22 cellular contexts compared by ENCODE assay signal in genomic region chr5:41832430-41832829, GRCh38. TPM values are rescaled to one million over a fixed set of nuclear protein-coding genes. Genes with fewer than 3 reads are reported as not detected.
DNase-seq lines count a peak whose midpoint lies in the region; ATAC-seq and TF ChIP-seq lines count a peak whose summit lies in the region.
"Had no signal": no experiment of that assay in that cellular context is flagged by ENCODE, and none has a peak within 500 bp of the region (broad histone marks: within the 10 kb centered on the region; RNA-seq: fewer than 3 reads in every experiment).

No MANE protein-coding gene starts in this region.

- DNase-seq in AG09319 (ENCODE audit: extremely low read depth, low read depth), result peak; percentile 12
- DNase-seq in T-helper 17 cell, result no peak
- DNase-seq in endothelial cell (ENCODE audit: low spot score), result no peak
- peak; percentile 34 for DNase-seq in renal cortical epithelial cell (ENCODE audit: low read depth)
- no peak for DNase-seq in cerebellar nuclear complex (lab: John Stamatoyannopoulos, UW)
- no peak for DNase-seq in DMS53 treated with DMSO at 0.1 percent for 48 hours (lab: John Stamatoyannopoulos, UW; ENCODE audit: unreplicated experiment)
- DNase-seq in posterior vena cava (ENCODE audit: low spot score), result no peak
- DNase-seq: DMS53, EL, GM23248, Karpas-422, MV-4-11, NCI-H1105 treated with DMSO at 0.1 percent for 48 hours, NCI-H1694, NCI-H2081, NCI-H2171, NCI-H446 treated with DMSO at 0.1 percent for 48 hours, NCI-H526 treated with DMSO at 0.1 percent for 48 hours, PC-3, RPMI8226, SHP77 treated with DMSO at 0.1 percent for 48 hours had no signal

- peak overlapping the region; percentile 27 for H3K27ac Mint-ChIP-seq in T-helper 17 cell
- peak overlapping the region; percentile 97 for H3K27ac Mint-ChIP-seq in endothelial cell (ENCODE audit: unreplicated experiment)

- H3K27me3 Mint-ChIP-seq in T-helper 17 cell, result no peaks in the 10 kb centered on the region
- peaks cover 4% of the 10 kb centered on the region for H3K27me3 Mint-ChIP-seq in endothelial cell (ENCODE audit: unreplicated experiment)

- H3K9me3 Mint-ChIP-seq in endothelial cell (ENCODE audit: unreplicated experiment), result no peaks in the 10 kb centered on the region

- intact Hi-C loops in posterior vena cava (cut with DNase I), result loop anchor here in 1 of 2 donors (10.0 kb wide), 2 partner anchors 558 to 928 kb away; partner anchors contain the start of gene C7

- H3K4me3 Mint-ChIP-seq in T-helper 17 cell, result no peak overlapping the region
- H3K4me3 Mint-ChIP-seq in endothelial cell (ENCODE audit: unreplicated experiment), result no peak overlapping the region

- H3K36me3 Mint-ChIP-seq in T-helper 17 cell (ENCODE audit: low read depth) (peaks cover 21% of the 10 kb centered on the region), endothelial cell (ENCODE audit: low read depth, unreplicated experiment) (no peaks in the 10 kb centered on the region)

- no peaks in the 10 kb centered on the region for H3K9me3 ChIP-seq in T-helper 17 cell (ENCODE audit: control insufficient read depth, low read length, poor library complexity, severe bottlenecking)
- H3K9me3 ChIP-seq: HAP-1 had no signal

- no peak for ATAC-seq in T-helper 17 cell
- ATAC-seq: PC-3 had no signal

- H3K4me1 Mint-ChIP-seq in T-helper 17 cell (peaks cover 31% of the 10 kb centered on the region), endothelial cell (ENCODE audit: unreplicated experiment) (peaks cover 33% of the 10 kb centered on the region)

- no peak for TF ChIP-seq CTCF in AG09319 (IDR thresholded peaks at IDR 0.05; ENCODE audit: low read depth, low read length)
- TF ChIP-seq CTCF in endothelial cell (IDR thresholded peaks at IDR 0.05; ENCODE audit: unreplicated experiment), result no peak

RNA-seq across cellular contexts. Expression of gene OXCT1, which starts 37.8 kb away (rescaled TPM):
- total RNA-seq in T-helper 17 cell (10 to 100 TPM; 24.4 to 26.5 TPM), endothelial cell (ENCODE audit: unreplicated experiment) (6.5 TPM), renal cortical epithelial cell (20.5 and 23.5 TPM in 2 replicates), posterior vena cava (10 to 100 TPM; 44.0 to 44.2 TPM)

Comparison
In these comparisons a context has a peak if more than half of its experiments do, and no peak if none do; other contexts are left out.
1. DNase-seq: peak in AG09319 (single experiment) and renal cortical epithelial cell (single experiment); none in T-helper 17 cell (0 of 3), endothelial cell (single experiment), cerebellar nuclear complex (0 of 2), DMS53 treated with DMSO at 0.1 percent for 48 hours (single experiment) and posterior vena cava (single experiment).